In the genomic region with DNA sequence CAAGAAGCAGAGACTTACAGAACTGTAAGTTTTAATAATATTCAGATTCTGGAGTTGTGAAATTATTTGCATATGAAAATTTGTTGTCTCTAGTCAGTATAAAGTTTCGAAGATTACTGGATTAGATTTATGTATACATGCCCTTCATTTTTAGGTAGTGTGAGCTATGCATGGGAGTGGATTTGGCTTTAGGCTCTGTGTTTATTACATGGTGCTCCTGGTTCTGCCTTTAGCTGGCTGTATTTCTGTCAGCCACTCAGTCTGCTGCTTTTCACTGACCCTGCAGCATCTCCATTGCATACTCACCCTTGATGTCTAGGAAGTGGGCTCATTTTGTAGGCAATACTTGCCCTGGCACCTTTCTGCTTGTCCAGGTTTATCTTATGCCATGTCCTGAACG, we compare ENCODE assay signal across 18 cellular contexts.
DNase-seq lines count a peak whose midpoint lies in the region; ATAC-seq and TF ChIP-seq lines count a peak whose summit lies in the region.
"Had no signal": no experiment of that assay in that cellular context is flagged by ENCODE, and none has a peak within 500 bp of the region (broad histone marks: within the 10 kb centered on the region; RNA-seq: fewer than 3 reads in every experiment).

No MANE protein-coding gene starts in this region.

- H3K27ac ChIP-seq in left lung (no peak overlapping the region), subcutaneous abdominal adipose tissue (ENCODE audit: low read depth, low read length) (peak overlapping the region; percentile 63)
- H3K27ac ChIP-seq: BLaER1 had no signal

- H3K27me3 ChIP-seq in left lung: no peaks in the 10 kb centered on the region
- no peaks in the 10 kb centered on the region for H3K27me3 ChIP-seq in subcutaneous abdominal adipose tissue (ENCODE audit: control insufficient read depth in 5 of 5, insufficient read depth in 4 of 5, low read length in 5 of 5)
- H3K27me3 ChIP-seq: BLaER1, dorsolateral prefrontal cortex had no signal

- H3K9me3 Mint-ChIP-seq in activated T-cell treated with anti-CD3 and anti-CD28 coated beads, Interleukin-2, amount 50 U/mL, for 72 hours: no peaks in the 10 kb centered on the region
- no peaks in the 10 kb centered on the region for H3K9me3 Mint-ChIP-seq in activated T-helper 2 cell treated with anti-CD3 and anti-CD28 coated beads, Interferon-gamma antibody, Interleukin-2, Interleukin-4, amounts not matched to agents 10 μg/mL and 5 μg/mL and 100 μg/mL, durations not matched to agents 14 hours and 24 hours and 36 hours
- H3K9me3 Mint-ChIP-seq: activated CD4-positive, alpha-beta T cell treated with anti-CD3 and anti-CD28 coated beads, Interleukin-2, amount 10 ng/mL, durations not matched to agents 24 days and 14 days had no signal

- intact Hi-C loops in activated T-helper 2 cell treated with anti-CD3 and anti-CD28 coated beads, Interferon-gamma antibody, Interleukin-2, Interleukin-4, amounts not matched to agents 10 μg/mL and 5 μg/mL and 100 μg/mL, durations not matched to agents 14 hours and 24 hours and 36 hours (cut with micrococcal nuclease): loop anchor here (2.0 kb wide), 1 partner anchor 77 kb away; no protein-coding TSS in a partner anchor
- intact Hi-C loops in left lung (cut with DNase I): no loop called here

- H3K27me3 Mint-ChIP-seq in activated T-cell treated with anti-CD3 and anti-CD28 coated beads, Interleukin-2, amount 50 U/mL, for 72 hours (ENCODE audit: low read depth): no peaks in the 10 kb centered on the region
- no peaks in the 10 kb centered on the region for H3K27me3 Mint-ChIP-seq in activated T-helper 2 cell treated with anti-CD3 and anti-CD28 coated beads, Interferon-gamma antibody, Interleukin-2, Interleukin-4, amounts not matched to agents 10 μg/mL and 5 μg/mL and 100 μg/mL, durations not matched to agents 14 hours and 24 hours and 36 hours (ENCODE audit: low read depth)
- H3K27me3 Mint-ChIP-seq: activated CD4-positive, alpha-beta T cell treated with anti-CD3 and anti-CD28 coated beads, Interleukin-2, amount 10 ng/mL, durations not matched to agents 24 days and 14 days had no signal

- no peaks in the 10 kb centered on the region for H3K9me3 ChIP-seq in left lung
- H3K9me3 ChIP-seq in subcutaneous abdominal adipose tissue (ENCODE audit: control insufficient read depth in 5 of 5, low read length in 5 of 5): no peaks in the 10 kb centered on the region
- H3K9me3 ChIP-seq: BLaER1, HAP-1 had no signal

- H3K4me3 ChIP-seq in left lung (no peak overlapping the region), subcutaneous abdominal adipose tissue (ENCODE audit: low read depth in 1 of 5, low read length in 5 of 5) (peak overlapping the region in 4 of 5 donors; percentile 5 to 34 (median 14))
- H3K4me3 ChIP-seq: BLaER1, HAP-1 had no signal

- ATAC-seq in activated T-cell treated with anti-CD3 and anti-CD28 coated beads, Interleukin-2, amount 50 U/mL, for 72 hours (replicated peaks in 1 of 2): no peak
- ATAC-seq in left lung (peak; percentile 31), HG03196 (IDR thresholded peaks at IDR 0.05; ENCODE audit: unreplicated experiment) (no peak)

- H3K4me3 Mint-ChIP-seq in activated T-cell treated with anti-CD3 and anti-CD28 coated beads, Interleukin-2, amount 50 U/mL, for 72 hours: peak overlapping the region; percentile 3 to 80
- no peak overlapping the region for H3K4me3 Mint-ChIP-seq in activated T-helper 2 cell treated with anti-CD3 and anti-CD28 coated beads, Interferon-gamma antibody, Interleukin-2, Interleukin-4, amounts not matched to agents 10 μg/mL and 5 μg/mL and 100 μg/mL, durations not matched to agents 14 hours and 24 hours and 36 hours (ENCODE audit: low read depth)

- DNase-seq in activated T-cell treated with anti-CD3 and anti-CD28 coated beads, Interleukin-2, amount 50 U/mL, for 72 hours: no peak
- no peak for DNase-seq in activated T-cell treated with anti-CD3 and anti-CD28 coated beads, Interleukin-2, amount 50 U/mL, for 1 hour
- DNase-seq in activated T-helper 2 cell treated with anti-CD3 and anti-CD28 coated beads, Interferon-gamma antibody, Interleukin-2, Interleukin-4, amounts not matched to agents 10 μg/mL and 5 μg/mL and 100 μg/mL, durations not matched to agents 14 hours and 24 hours and 36 hours (ENCODE audit: low spot score): no peak
- DNase-seq in left lung (no peak), glomerular visceral epithelial cell (ENCODE audit: extremely low spot score) (no peak), NCI-H2107 (lab: John Stamatoyannopoulos, UW) (no peak)
- DNase-seq: activated CD4-positive, alpha-beta T cell treated with anti-CD3 and anti-CD28 coated beads, Interleukin-2, amount 10 ng/mL, durations not matched to agents 24 days and 14 days; dorsolateral prefrontal cortex; glutamatergic neuron; NCI-H1105; NCI-H2081; occipital lobe; stimulated activated CD4-positive, alpha-beta T cell treated with anti-CD3 and anti-CD28 coated beads, Interleukin-1b, Interleukin-23, amount 100 ng/mL, for 48 hours; stimulated activated naive CD4-positive, alpha-beta T cell treated with Interleukin-2 at 50 U/mL for 16 hours had no signal

- TF ChIP-seq CTCF in left lung (IDR thresholded peaks at IDR 0.05): no peak

- H3K36me3 Mint-ChIP-seq in activated T-cell treated with anti-CD3 and anti-CD28 coated beads, Interleukin-2, amount 50 U/mL, for 72 hours (ENCODE audit: insufficient read depth in 2 of 2): peaks cover 31 to 41% of the 10 kb centered on the region in 2 donors
- H3K36me3 Mint-ChIP-seq in activated T-helper 2 cell treated with anti-CD3 and anti-CD28 coated beads, Interferon-gamma antibody, Interleukin-2, Interleukin-4, amounts not matched to agents 10 μg/mL and 5 μg/mL and 100 μg/mL, durations not matched to agents 14 hours and 24 hours and 36 hours (ENCODE audit: low read depth): peaks cover 70% of the 10 kb centered on the region

- H3K9ac ChIP-seq in subcutaneous abdominal adipose tissue (ENCODE audit: low read length in 5 of 5): peak overlapping the region in 3 of 5 donors; percentile 9 to 48 (median 21)
- H3K9ac ChIP-seq: BLaER1 had no signal

- H3K27ac Mint-ChIP-seq in activated T-cell treated with anti-CD3 and anti-CD28 coated beads, Interleukin-2, amount 50 U/mL, for 72 hours: peak overlapping the region; percentile 82
- H3K27ac Mint-ChIP-seq in activated T-helper 2 cell treated with anti-CD3 and anti-CD28 coated beads, Interferon-gamma antibody, Interleukin-2, Interleukin-4, amounts not matched to agents 10 μg/mL and 5 μg/mL and 100 μg/mL, durations not matched to agents 14 hours and 24 hours and 36 hours: peak overlapping the region; percentile 36

- H3K36me3 ChIP-seq in left lung: peaks cover 0 to 74% of the 10 kb centered on the region in 2 donors
- peaks cover 8 to 29% (median 18%) of the 10 kb centered on the region in 5 donors for H3K36me3 ChIP-seq in subcutaneous abdominal adipose tissue (ENCODE audit: control insufficient read depth in 5 of 5, insufficient read depth in 5 of 5, low read length in 5 of 5)

- H3K4me1 Mint-ChIP-seq in activated T-cell treated with anti-CD3 and anti-CD28 coated beads, Interleukin-2, amount 50 U/mL, for 72 hours (ENCODE audit: low read depth): peaks cover 39% of the 10 kb centered on the region
- H3K4me1 Mint-ChIP-seq in activated T-helper 2 cell treated with anti-CD3 and anti-CD28 coated beads, Interferon-gamma antibody, Interleukin-2, Interleukin-4, amounts not matched to agents 10 μg/mL and 5 μg/mL and 100 μg/mL, durations not matched to agents 14 hours and 24 hours and 36 hours (ENCODE audit: low read depth): peaks cover 17% of the 10 kb centered on the region

- H3K4me1 ChIP-seq in left lung (peaks cover 0 to 24% of the 10 kb centered on the region in 2 donors), subcutaneous abdominal adipose tissue (ENCODE audit: control insufficient read depth in 5 of 5, insufficient read depth in 5 of 5, low read length in 5 of 5) (peaks cover 4 to 43% (median 26%) of the 10 kb centered on the region in 5 donors)
- H3K4me1 ChIP-seq: BLaER1, HAP-1 had no signal

Comparison
In these comparisons a context has a peak if more than half of its experiments do, and no peak if none do; other contexts are left out.
1. H3K4me3 ChIP-seq: peak in subcutaneous abdominal adipose tissue (4 of 5); none in left lung (0 of 2).